ENCODE assay signal across 25 cellular contexts in the genomic region with DNA sequence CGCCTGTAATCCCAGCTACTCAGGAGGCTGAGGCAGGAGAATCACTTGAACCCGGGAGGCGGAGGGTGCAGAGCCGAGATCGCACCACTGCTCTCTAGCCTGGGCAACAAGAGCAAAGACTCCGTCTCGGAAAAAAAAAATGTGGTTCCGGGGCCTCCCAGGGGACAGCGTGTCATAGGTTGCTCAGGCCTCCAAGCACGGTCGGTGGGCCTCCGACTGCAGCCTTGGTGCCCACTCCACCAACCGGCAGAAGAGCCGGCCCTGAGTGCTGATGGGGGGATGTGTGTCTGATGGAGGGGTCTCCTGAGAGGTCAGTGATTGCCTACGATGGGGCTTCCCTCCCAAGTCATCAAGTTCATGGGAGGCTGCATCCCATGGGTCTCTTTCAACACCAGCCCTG.
"Had no signal": no experiment of that assay in that cellular context is flagged by ENCODE, and none has a peak within 500 bp of the region (broad histone marks: within the 10 kb centered on the region; RNA-seq: fewer than 3 reads in every experiment).

No MANE protein-coding gene starts in this region.

- H3K27me3 Mint-ChIP-seq: activated naive CD8-positive, alpha-beta T cell; naive B cell; progenitor cell of endocrine pancreas had no signal

- H3K27ac ChIP-seq: colonic mucosa, hepatocyte, neutrophil, ovary, transverse colon, WERI-Rb-1 had no signal

- H3K4me2 ChIP-seq: hepatocyte had no signal

- H3K27me3 ChIP-seq: colonic mucosa, gastroesophageal sphincter, hepatocyte, neutrophil, ovary, transverse colon had no signal

- H3K4me3 ChIP-seq: colonic mucosa, gastroesophageal sphincter, hepatocyte, ovary, transverse colon had no signal

- H3K9me3 Mint-ChIP-seq: mesothelial cell of epicardium; naive B cell; nephron progenitor cell; T-helper 2 cell treated with Interferon-gamma antibody and Interleukin-4, amounts not matched to agents 5 μg/mL and 100 μg/mL, for 36 hours had no signal

- DNase-seq: activated CD4-positive, alpha-beta T cell treated with anti-CD3 and anti-CD28 coated beads for 48 hours; activated CD4-positive, alpha-beta T cell treated with anti-CD3 and anti-CD28 coated beads, Interleukin-2, amount 50 U/mL, for 48 hours; activated CD8-positive, alpha-beta memory T cell treated with anti-CD3 and anti-CD28 coated beads for 24 hours; activated effector memory CD4-positive, alpha-beta T cell treated with Interleukin-2 at 50 U/mL for 16 hours; activated naive CD4-positive, alpha-beta T cell treated with Interleukin-2 at 50 U/mL for 16 hours; cerebellar nuclear complex; colonic mucosa; effector memory CD4-positive, alpha-beta T cell; islet precursor cell; mammary epithelial cell; naive B cell; nephron progenitor cell; stimulated activated CD4-positive, alpha-beta T cell treated with anti-CD3 and anti-CD28 coated beads, Interleukin-2, amount 100 ng/mL, for 48 hours; stimulated activated naive CD4-positive, alpha-beta T cell treated with Interleukin-2 at 50 U/mL for 16 hours; transverse colon; WERI-Rb-1 had no signal

- H2AFZ ChIP-seq: hepatocyte had no signal

- H3K9me3 ChIP-seq: colonic mucosa, gastroesophageal sphincter, neutrophil, ovary, transverse colon had no signal

- H3K36me3 ChIP-seq: ovary had no signal

- FAIRE-seq: bronchial epithelial cell had no signal

- H3K4me3 Mint-ChIP-seq: activated naive CD8-positive, alpha-beta T cell; mesothelial cell of epicardium; naive B cell; nephron progenitor cell; T-helper 2 cell treated with Interferon-gamma antibody and Interleukin-4, amounts not matched to agents 5 μg/mL and 100 μg/mL, for 36 hours had no signal

- H3K4me1 ChIP-seq: colonic mucosa had no signal

- H3K27ac Mint-ChIP-seq: activated naive CD8-positive, alpha-beta T cell; mesothelial cell of epicardium; nephron progenitor cell; progenitor cell of endocrine pancreas; T-helper 2 cell treated with Interferon-gamma antibody and Interleukin-4, amounts not matched to agents 5 μg/mL and 100 μg/mL, for 36 hours had no signal

- H3K36me3 Mint-ChIP-seq: activated naive CD8-positive, alpha-beta T cell had no signal
